ENCODE assay signal across 11 cellular contexts in genomic region chr7:117015258-117016184, GRCh38.
DNase-seq lines count a peak whose midpoint lies in the region; ATAC-seq and TF ChIP-seq lines count a peak whose summit lies in the region.
"Had no signal": no experiment of that assay in that cellular context is flagged by ENCODE, and none has a peak within 500 bp of the region (broad histone marks: within the 10 kb centered on the region; RNA-seq: fewer than 3 reads in every experiment).

No MANE protein-coding gene starts in this region.

- intact Hi-C loops in HCT116 (cut with micrococcal nuclease) = no loop called here
- intact Hi-C loops in head of caudate nucleus (cut with DNase I) = no loop called here

- POLR2A ChIA-PET in HCT116 (lab: Charles Lee) = no interaction called here

- no peaks in the 10 kb centered on the region for H3K9me2 ChIP-seq in HCT116 (ENCODE audit: insufficient read depth)

- DNase-seq in HCT116 (ENCODE audit: low read depth, low spot score) (no peak), coronary artery (ENCODE audit: low spot score) (no peak), osteoblast (ENCODE audit: insufficient read length, low spot score, missing footprints) (no peak), head of caudate nucleus (no peak), anterior cingulate cortex (lab: John Stamatoyannopoulos, UW) (no peak)

- H3K27me3 ChIP-seq in HCT116 (ENCODE audit: insufficient read depth, low read length) (no peaks in the 10 kb centered on the region), osteoblast (ENCODE audit: insufficient read depth, low read length) (no peaks in the 10 kb centered on the region)
- H3K27me3 ChIP-seq: adrenal gland, neural progenitor cell, spleen had no signal

- no peak for ATAC-seq in HCT116
- ATAC-seq in GM21576 (IDR thresholded peaks at IDR 0.05; ENCODE audit: unreplicated experiment) = no peak

- TF ChIP-seq CTCF in HCT116 (IDR thresholded peaks at IDR 0.05 in 2 of 3, conservative IDR thresholded peaks at IDR 0.05 in 1 of 3; ENCODE audit: borderline replicate concordance in 1 of 3, insufficient read depth in 1 of 3, low read depth in 2 of 3, low read length in 2 of 3) = no peak
- TF ChIP-seq CTCF in coronary artery (IDR thresholded peaks at IDR 0.05) = no peak
- no peak for TF ChIP-seq CTCF in osteoblast (IDR thresholded peaks at IDR 0.05; ENCODE audit: extremely low read depth, low read depth, low read length)

- peaks cover 8 to 31% of the 10 kb centered on the region in 2 experiments for H3K4me1 ChIP-seq in HCT116 (ENCODE audit: control insufficient read depth in 1 of 2, insufficient read depth in 2 of 2, low read length in 2 of 2)
- peaks cover 16% of the 10 kb centered on the region for H3K4me1 ChIP-seq in osteoblast (ENCODE audit: insufficient read depth, low read length)

- TF ChIP-seq RAD21 in HCT116 (IDR thresholded peaks at IDR 0.05; ENCODE audit: low read depth) = no peak

- BruUV-seq in HCT116 (replicated peaks; lab: Mats Ljungman, UMichigan) = no TSS peak

- H4K20me1 ChIP-seq in HCT116 (ENCODE audit: insufficient read depth) = no peaks in the 10 kb centered on the region
- H4K20me1 ChIP-seq in osteoblast (ENCODE audit: insufficient read depth, low read length) = no peaks in the 10 kb centered on the region

- no peaks in the 10 kb centered on the region for H3K36me3 ChIP-seq in HCT116 (ENCODE audit: control insufficient read depth in 1 of 2, insufficient read depth in 2 of 2, low read length in 2 of 2)
- no peaks in the 10 kb centered on the region for H3K36me3 ChIP-seq in osteoblast (ENCODE audit: insufficient read depth, low read length)
- H3K36me3 ChIP-seq: adrenal gland, neural progenitor cell, spleen, thoracic aorta had no signal

- TF ChIP-seq POLR2A in HCT116 (IDR thresholded peaks at IDR 0.05; ENCODE audit: borderline replicate concordance, extremely low read depth, insufficient read depth, insufficient read length) = no peak

- H3K4me2 ChIP-seq in HCT116 (ENCODE audit: low read length) (0 out of 2 replicates have a peak overlapping the region, but pooled peaks have one; percentile 4), osteoblast (ENCODE audit: insufficient read depth, low read length) (peak overlapping the region; percentile 75)
- H3K4me2 ChIP-seq: neural progenitor cell had no signal

- H3K9me3 ChIP-seq in HCT116 (ENCODE audit: control insufficient read depth in 1 of 2, insufficient read depth in 1 of 2, low read depth in 1 of 2, low read length in 2 of 2) (no peaks in the 10 kb centered on the region), osteoblast (ENCODE audit: low read depth, low read length) (no peaks in the 10 kb centered on the region)
- H3K9me3 ChIP-seq: adrenal gland, spleen, thoracic aorta had no signal

- RAD21 ChIA-PET in HCT116 (lab: Charles Lee; ENCODE audit: low non-redundant PET in 1 of 2, low total read pairs in 2 of 2, uncharacterized antibody in 2 of 2, unreplicated experiment in 2 of 2) = no interaction called here

- no peaks in the 10 kb centered on the region for H3K79me2 ChIP-seq in HCT116 (ENCODE audit: insufficient read depth, low read length)
- H3K79me2 ChIP-seq in osteoblast (ENCODE audit: insufficient read depth, low read length) = peaks cover 44% of the 10 kb centered on the region

- no peak overlapping the region for H3K27ac ChIP-seq in HCT116 (ENCODE audit: low read depth, low read length)
- peak overlapping the region; percentile 31 to 52 for H3K27ac ChIP-seq in coronary artery
- peak overlapping the region; percentile 47 for H3K27ac ChIP-seq in osteoblast (ENCODE audit: low read depth, low read length)
- H3K27ac ChIP-seq: neural progenitor cell, spleen, thoracic aorta had no signal

- H2AFZ ChIP-seq in HCT116 (ENCODE audit: low read depth, low read length, poor library complexity, severe bottlenecking) (no peak overlapping the region), osteoblast (ENCODE audit: low read length) (no peak overlapping the region)
- H2AFZ ChIP-seq: neural progenitor cell had no signal

- H3K4me3 ChIP-seq in GM08714 (ENCODE audit: low read length) = peak overlapping the region; percentile 62; the same call in 1 of the 2 replicates
- H3K4me3 ChIP-seq in HCT116 (replicated peaks in 1 of 2; ENCODE audit: low read depth in 1 of 2, low read length in 2 of 2) = no peak overlapping the region
- peak overlapping the region; percentile 51 for H3K4me3 ChIP-seq in coronary artery
- H3K4me3 ChIP-seq in osteoblast (ENCODE audit: insufficient read depth, low read length) = no peak overlapping the region
- H3K4me3 ChIP-seq: neural progenitor cell had no signal

- CTCF ChIA-PET in HCT116 (lab: Charles Lee) = no interaction called here

- H3K9ac ChIP-seq in HCT116 (ENCODE audit: low read length) = no peak overlapping the region
- H3K9ac ChIP-seq: neural progenitor cell had no signal

TF ChIP-seq in HCT116, 20 proteins besides CTCF, POLR2A, EP300 and RAD21:
- TF ChIP-seq EGR1 (IDR thresholded peaks at IDR 0.05; ENCODE audit: low read depth) = no peak

Comparison
In these comparisons a context has a peak if more than half of its experiments do, and no peak if none do; other contexts are left out.
1. H3K4me3 ChIP-seq: peak in GM08714 (single experiment) and coronary artery (single experiment); none in HCT116 (0 of 2) and osteoblast (single experiment).